In the genomic region with DNA sequence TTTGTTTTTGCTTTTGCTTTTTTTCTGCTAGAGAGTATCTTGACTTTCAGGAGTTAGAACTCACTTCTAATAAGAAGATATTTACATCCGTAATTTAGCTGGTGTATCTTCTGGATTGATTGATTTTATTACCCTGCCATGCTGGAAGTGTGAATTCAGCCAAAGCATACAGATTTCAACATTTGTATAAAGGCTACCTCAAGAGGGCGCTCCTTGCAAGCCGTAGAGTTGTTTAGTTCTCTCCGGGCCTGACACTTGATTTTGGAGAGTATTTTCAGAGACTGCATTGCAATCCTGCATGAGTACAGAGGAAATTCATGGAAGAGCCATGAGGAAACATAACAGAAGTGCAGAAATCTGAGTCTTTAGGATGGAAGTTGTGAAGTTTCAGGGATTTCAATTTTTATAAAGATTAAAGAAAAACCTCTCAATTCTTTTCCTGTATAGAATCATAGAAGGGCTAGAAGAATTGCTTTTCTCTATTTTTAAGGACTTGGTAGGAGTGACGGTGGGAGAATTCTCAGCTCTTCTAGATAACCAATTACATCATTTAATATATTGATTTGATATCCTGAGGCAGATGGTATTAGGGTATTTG, we compare ENCODE assay signal across 8 cellular contexts.
DNase-seq lines count a peak whose midpoint lies in the region; ATAC-seq and TF ChIP-seq lines count a peak whose summit lies in the region.

No MANE protein-coding gene starts in this region.

- H3K36me3 Mint-ChIP-seq in naive thymus-derived CD4-positive, alpha-beta T cell = peaks cover 0 to 9% (median 0%) of the 10 kb centered on the region in 5 donors

- no peaks in the 10 kb centered on the region for H3K27me3 Mint-ChIP-seq in naive thymus-derived CD4-positive, alpha-beta T cell

- peaks cover 82% of the 10 kb centered on the region for H3K27me3 ChIP-seq in cardiac muscle cell
- no peaks in the 10 kb centered on the region for H3K27me3 ChIP-seq in naive thymus-derived CD4-positive, alpha-beta T cell (ENCODE audit: control insufficient read depth in 2 of 2, insufficient read depth in 2 of 2, low read length in 2 of 2)

- H3K27ac ChIP-seq in cardiac muscle cell (no peak overlapping the region), substantia nigra (ENCODE audit: low read depth, low read length, poor library complexity, severe bottlenecking) (no peak overlapping the region)
- H3K27ac ChIP-seq in naive thymus-derived CD4-positive, alpha-beta T cell (ENCODE audit: low read depth, low read length) = no peak overlapping the region

- ATAC-seq in Right ventricle myocardium inferior (no peak), HG03571 (IDR thresholded peaks at IDR 0.05; ENCODE audit: unreplicated experiment) (peak; percentile 71)
- peak; percentile 57 for ATAC-seq in naive thymus-derived CD4-positive, alpha-beta T cell

- H3K4me3 Mint-ChIP-seq in naive thymus-derived CD4-positive, alpha-beta T cell = no peak overlapping the region

- no peak overlapping the region for H3K27ac Mint-ChIP-seq in naive thymus-derived CD4-positive, alpha-beta T cell

- H3K4me1 Mint-ChIP-seq in naive thymus-derived CD4-positive, alpha-beta T cell = peaks cover 0 to 17% (median 8%) of the 10 kb centered on the region in 7 donors

- intact Hi-C loops in Right ventricle myocardium inferior (cut with DNase I) = loop anchor here (5.0 kb wide), 1 partner anchor 244 kb away; no protein-coding TSS in a partner anchor
- intact Hi-C loops in naive thymus-derived CD4-positive, alpha-beta T cell (cut with micrococcal nuclease) = loop anchor here (1.0 to 10.0 kb wide), 9 partner anchors 246 to 596 kb away; partner anchors contain the start of gene TFB1M (in 2 of the 2)

- POLR2A ChIA-PET in naive thymus-derived CD4-positive, alpha-beta T cell (lab: Charles Lee) = no interaction called here

- CTCF ChIA-PET in naive thymus-derived CD4-positive, alpha-beta T cell (lab: Charles Lee) = interaction anchor here (0.7 to 1.6 kb wide), 5 partner anchors 16 to 322 kb away, joined by 3 to 7 read pairs (median 3); no protein-coding TSS in a partner anchor

- no peaks in the 10 kb centered on the region for H3K36me3 ChIP-seq in cardiac muscle cell
- H3K36me3 ChIP-seq in naive thymus-derived CD4-positive, alpha-beta T cell (ENCODE audit: control insufficient read depth in 2 of 3, insufficient read depth in 3 of 3, low read length in 3 of 3) = peaks cover 0 to 6% (median 0%) of the 10 kb centered on the region in 3 experiments

- no peaks in the 10 kb centered on the region for H3K9me3 ChIP-seq in cardiac muscle cell (ENCODE audit: low read depth)
- no peaks in the 10 kb centered on the region for H3K9me3 ChIP-seq in naive thymus-derived CD4-positive, alpha-beta T cell (ENCODE audit: control insufficient read depth in 2 of 3, low read length in 3 of 3)

- DNase-seq in cardiac muscle cell (ENCODE audit: low read depth in 1 of 2, low spot score in 1 of 2) (peak; percentile 81), Right ventricle myocardium inferior (ENCODE audit: missing footprints) (no peak), NOMO-1 (lab: John Stamatoyannopoulos, UW; ENCODE audit: unreplicated experiment in 2 of 2) (peak; percentile 59 to 71), epithelial cell of esophagus (ENCODE audit: low read depth) (peak; percentile 68), substantia nigra (lab: John Stamatoyannopoulos, UW) (peak in 28 of 49 donors; percentile 2 to 59 (median 21))
- DNase-seq in activated CD8-positive, alpha-beta memory T cell treated with anti-CD3 and anti-CD28 coated beads for 1 hour (ENCODE audit: extremely low read depth in 1 of 2, low read depth in 1 of 2) = peak; percentile 8 to 33
- peak in 8 of 9 donors; percentile 7 to 55 (median 43) for DNase-seq in naive thymus-derived CD4-positive, alpha-beta T cell

- H3K9me3 Mint-ChIP-seq in naive thymus-derived CD4-positive, alpha-beta T cell = peaks cover 0 to 1% (median 0%) of the 10 kb centered on the region in 11 donors

- no peak overlapping the region for H3K4me3 ChIP-seq in cardiac muscle cell
- no peak overlapping the region for H3K4me3 ChIP-seq in epithelial cell of esophagus (ENCODE audit: low read length)
- no peak overlapping the region for H3K4me3 ChIP-seq in naive thymus-derived CD4-positive, alpha-beta T cell (ENCODE audit: low read length)

- TF ChIP-seq CTCF in cardiac muscle cell (IDR thresholded peaks at IDR 0.05; ENCODE audit: low read depth, low read length) (peak; percentile 79), epithelial cell of esophagus (IDR thresholded peaks at IDR 0.05; ENCODE audit: insufficient read depth, low read depth, low read length, missing control alignments) (peak; percentile 82)

- H3K4me1 ChIP-seq in cardiac muscle cell (ENCODE audit: low read depth) = no peaks in the 10 kb centered on the region
- no peaks in the 10 kb centered on the region for H3K4me1 ChIP-seq in naive thymus-derived CD4-positive, alpha-beta T cell (ENCODE audit: control insufficient read depth in 2 of 2, insufficient read depth in 2 of 2, low read length in 2 of 2)
